Comparison of ENCODE assay signal across 9 cellular contexts in the genomic region with DNA sequence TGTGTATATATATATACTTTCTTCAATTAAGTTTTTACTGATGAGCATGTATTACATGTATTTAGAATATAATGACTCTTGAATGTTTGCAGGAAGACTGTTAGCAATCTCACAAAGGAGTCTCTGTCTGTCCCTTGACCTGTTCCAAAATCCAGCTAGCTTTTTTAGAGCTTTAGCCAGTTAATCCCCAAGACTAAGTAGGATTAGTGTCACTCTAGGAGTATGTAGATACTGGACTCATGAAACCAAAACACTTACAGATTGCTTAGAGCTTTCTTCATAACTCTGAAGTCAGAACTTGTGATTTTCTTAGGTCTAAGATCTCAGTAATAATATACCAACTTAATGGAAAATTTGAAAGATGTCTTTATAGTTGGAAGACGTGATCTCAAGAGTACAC. TPM values are rescaled to one million over a fixed set of nuclear protein-coding genes. Genes with fewer than 3 reads are reported as not detected.
DNase-seq lines count a peak whose midpoint lies in the region; TF ChIP-seq lines count a peak whose summit lies in the region.
"Had no signal": no experiment of that assay in that cellular context is flagged by ENCODE, and none has a peak within 500 bp of the region (broad histone marks: within the 10 kb centered on the region; RNA-seq: fewer than 3 reads in every experiment).

No MANE protein-coding gene starts in this region.

- TF ChIP-seq CTCF in BJ (IDR thresholded peaks at IDR 0.05; ENCODE audit: insufficient read depth, low read depth, low read length) (no peak), astrocyte of the cerebellum (IDR thresholded peaks at IDR 0.05; ENCODE audit: low read depth, low read length, missing control alignments) (no peak), mesothelial cell of epicardium (IDR thresholded peaks at IDR 0.05; ENCODE audit: unreplicated experiment) (no peak), ascending aorta (IDR thresholded peaks at IDR 0.05) (no peak)

- no peaks in the 10 kb centered on the region for H3K27me3 ChIP-seq in BJ (ENCODE audit: control insufficient read depth, insufficient read depth, low read length)
- H3K27me3 ChIP-seq in HUES6 (ENCODE audit: control insufficient read depth, insufficient read depth, low read length): no peaks in the 10 kb centered on the region
- H3K27me3 ChIP-seq in ascending aorta: no peaks in the 10 kb centered on the region
- H3K27me3 ChIP-seq: SJSA1 had no signal

- no peak for DNase-seq in BJ (ENCODE audit: low read depth)
- DNase-seq in astrocyte of the cerebellum (ENCODE audit: low read depth): no peak
- no peak for DNase-seq in mesothelial cell of epicardium (ENCODE audit: low spot score in 2 of 2, unreplicated experiment in 2 of 2)
- DNase-seq in NOMO-1 treated with dmso at 0.1 percent for 144 hours (lab: John Stamatoyannopoulos, UW; ENCODE audit: unreplicated experiment): no peak
- DNase-seq in effector CD8-positive, alpha-beta T cell (lab: John Stamatoyannopoulos, UW): no peak
- no peak for DNase-seq in glomerular visceral epithelial cell (ENCODE audit: extremely low spot score)
- DNase-seq in ascending aorta (ENCODE audit: low spot score in 2 of 2): no peak

- H3K27ac ChIP-seq in HUES6 (ENCODE audit: low read depth, low read length): no peak overlapping the region
- no peak overlapping the region for H3K27ac ChIP-seq in ascending aorta

- intact Hi-C loops in ascending aorta (cut with DNase I): no loop called here

- CTCF ChIA-PET in BJ (lab: Yijun Ruan, JAX): interaction anchor here (1.1 to 1.4 kb wide), 3 partner anchors 14 to 170 kb away, joined by 3 to 4 read pairs (median 3); no protein-coding TSS in a partner anchor

- H3K36me3 Mint-ChIP-seq in mesothelial cell of epicardium: peaks cover 15% of the 10 kb centered on the region

- in situ Hi-C loops in astrocyte of the cerebellum (cut with HindIII; ENCODE audit: low sequenced_read_pairs): no loop called here

- H3K4me1 ChIP-seq in HUES6 (ENCODE audit: control insufficient read depth, insufficient read depth, low read length) (peaks cover 8% of the 10 kb centered on the region; the same call in 1 of the 2 replicates), ascending aorta (peaks cover 0 to 17% of the 10 kb centered on the region in 2 donors)

- peak overlapping the region; percentile 68 for H3K27ac Mint-ChIP-seq in mesothelial cell of epicardium

- no peaks in the 10 kb centered on the region for H3K27me3 Mint-ChIP-seq in mesothelial cell of epicardium (ENCODE audit: low read depth)

- H3K4me1 Mint-ChIP-seq in mesothelial cell of epicardium: peaks cover 35% of the 10 kb centered on the region

- peaks cover under 1% of the 10 kb centered on the region; the same call in 1 of the 2 replicates for H3K36me3 ChIP-seq in BJ (ENCODE audit: control insufficient read depth, insufficient read depth, low read length)
- H3K36me3 ChIP-seq in HUES6 (ENCODE audit: control insufficient read depth, insufficient read depth, low read length): peaks cover 24% of the 10 kb centered on the region
- H3K36me3 ChIP-seq in ascending aorta: peaks cover 10 to 15% of the 10 kb centered on the region in 2 donors

- POLR2A ChIA-PET in BJ (lab: Charles Lee): no interaction called here

- H3K9me3 ChIP-seq in HUES6 (ENCODE audit: control insufficient read depth, insufficient read depth, low read depth, low read length) (no peaks in the 10 kb centered on the region), ascending aorta (no peaks in the 10 kb centered on the region)
- H3K9me3 ChIP-seq: SJSA1 had no signal

- H3K4me3 ChIP-seq in BJ (ENCODE audit: low read depth, low read length): peak overlapping the region; percentile 87
- H3K4me3 ChIP-seq in HUES6 (ENCODE audit: low read depth, low read length): peak overlapping the region; percentile 94
- H3K4me3 ChIP-seq in astrocyte of the cerebellum (ENCODE audit: low read depth, low read length): peak overlapping the region; percentile 64
- peak overlapping the region in 1 of 2 donors; percentile 29 for H3K4me3 ChIP-seq in ascending aorta

- H3K9ac ChIP-seq in HUES6 (ENCODE audit: low read length): no peak overlapping the region

- peaks cover 3% of the 10 kb centered on the region for H3K9me3 Mint-ChIP-seq in mesothelial cell of epicardium

- peak overlapping the region; percentile 42 for H3K4me3 Mint-ChIP-seq in mesothelial cell of epicardium

RNA-seq across cellular contexts. Expression of a gene that starts 2.2 kb away (rescaled TPM):
- polyA plus RNA-seq in BJ (2011; rRNA removed): 51.1 and 75.6 TPM in 2 replicates
- 28.0 and 34.0 TPM in 2 replicates for polyA minus RNA-seq in BJ (2011; rRNA and poly(A)+ RNA removed)
- 120 to 131 TPM (median 128 TPM) in 3 replicates for total RNA-seq in mesothelial cell of epicardium
- 14.8 TPM for total RNA-seq in ascending aorta
